In genomic region chr12:124867389-124867930, GRCh38 we compare ENCODE assay signal across 1 cellular context.
TF ChIP-seq lines count a peak whose summit lies in the region.

No MANE protein-coding gene starts in this region.

TF ChIP-seq in SK-N-SH, 30 proteins besides CTCF, POLR2A, EP300 and RAD21 (continued from another document):
- TF ChIP-seq, protein P1, sequence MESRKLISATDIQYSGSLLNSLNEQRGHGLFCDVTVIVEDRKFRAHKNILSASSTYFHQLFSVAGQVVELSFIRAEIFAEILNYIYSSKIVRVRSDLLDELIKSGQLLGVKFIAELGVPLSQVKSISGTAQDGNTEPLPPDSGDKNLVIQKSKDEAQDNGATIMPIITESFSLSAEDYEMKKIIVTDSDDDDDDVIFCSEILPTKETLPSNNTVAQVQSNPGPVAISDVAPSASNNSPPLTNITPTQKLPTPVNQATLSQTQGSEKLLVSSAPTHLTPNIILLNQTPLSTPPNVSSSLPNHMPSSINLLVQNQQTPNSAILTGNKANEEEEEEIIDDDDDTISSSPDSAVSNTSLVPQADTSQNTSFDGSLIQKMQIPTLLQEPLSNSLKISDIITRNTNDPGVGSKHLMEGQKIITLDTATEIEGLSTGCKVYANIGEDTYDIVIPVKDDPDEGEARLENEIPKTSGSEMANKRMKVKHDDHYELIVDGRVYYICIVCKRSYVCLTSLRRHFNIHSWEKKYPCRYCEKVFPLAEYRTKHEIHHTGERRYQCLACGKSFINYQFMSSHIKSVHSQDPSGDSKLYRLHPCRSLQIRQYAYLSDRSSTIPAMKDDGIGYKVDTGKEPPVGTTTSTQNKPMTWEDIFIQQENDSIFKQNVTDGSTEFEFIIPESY (IDR thresholded peaks at IDR 0.05; ENCODE audit: borderline replicate concordance, low read depth) = no peak
